Comparison of ENCODE assay signal across 28 cellular contexts in the genomic region with DNA sequence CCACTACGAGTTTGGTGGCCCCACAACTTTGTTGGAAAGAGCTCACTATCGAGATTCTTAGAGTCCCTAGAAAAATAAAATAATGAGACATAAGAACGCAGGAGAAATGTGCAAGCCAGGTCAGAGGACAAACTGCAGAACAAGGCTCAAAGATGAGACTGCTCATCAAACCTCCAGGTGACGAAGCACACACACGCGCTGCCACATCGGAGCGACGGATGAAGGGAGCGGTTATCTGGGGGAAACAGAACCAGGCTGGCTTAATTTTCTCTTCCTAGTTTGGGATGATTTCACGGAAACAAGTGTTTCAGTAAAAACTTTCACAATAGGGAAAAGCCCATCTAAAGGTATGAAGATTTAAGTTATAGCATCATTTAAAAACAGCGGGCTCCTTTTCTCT.
"Had no signal": no experiment of that assay in that cellular context is flagged by ENCODE, and none has a peak within 500 bp of the region (broad histone marks: within the 10 kb centered on the region; RNA-seq: fewer than 3 reads in every experiment).

No MANE protein-coding gene starts in this region.

- H3K4me1 ChIP-seq: colonic mucosa, esophagus muscularis mucosa, esophagus squamous epithelium, foreskin keratinocyte, gastrocnemius medialis, gastroesophageal sphincter had no signal

- FAIRE-seq: endometrium, endothelial cell of umbilical vein, frontal cortex had no signal

- H3K36me3 ChIP-seq: colonic mucosa, gastrocnemius medialis had no signal

- H3K27ac ChIP-seq: colonic mucosa, coronary artery, dorsolateral prefrontal cortex, epithelial cell of prostate, esophagus muscularis mucosa, esophagus squamous epithelium, foreskin keratinocyte, gastrocnemius medialis, gastroesophageal sphincter, heart left ventricle, heart right ventricle, hepatocyte had no signal

- DNase-seq: colonic mucosa; cortex of kidney; dermis blood vessel endothelial cell; dorsolateral prefrontal cortex; effector CD4-positive, alpha-beta T cell; effector CD8-positive, alpha-beta T cell; effector memory CD4-positive, alpha-beta T cell; effector memory CD8-positive, alpha-beta T cell; endodermal cell; erythroblast; esophagus squamous epithelium; foreskin fibroblast; foreskin keratinocyte; foreskin melanocyte; gastrocnemius medialis; glutamatergic neuron; head of caudate nucleus; heart left ventricle; heart right ventricle had no signal

- H3K27me3 ChIP-seq: colonic mucosa, dorsolateral prefrontal cortex, esophagus muscularis mucosa, esophagus squamous epithelium, foreskin keratinocyte, gastrocnemius medialis, gastroesophageal sphincter, heart left ventricle, heart right ventricle, hepatocyte had no signal

- H3K9me3 ChIP-seq: colonic mucosa, esophagus muscularis mucosa, esophagus squamous epithelium, gastrocnemius medialis, gastroesophageal sphincter, heart left ventricle, heart right ventricle had no signal

- ATAC-seq: foreskin keratinocyte, gastrocnemius medialis, gastroesophageal sphincter had no signal

- H3K27ac Mint-ChIP-seq: dendritic cell treated with granulocyte-macrophage colony-stimulating factor and Interleukin-4, amounts not matched to agents 40 ng/mL and 50 ng/mL, for 4 days; effector memory CD8-positive, alpha-beta T cell; endodermal cell had no signal

- H3K79me2 ChIP-seq: hepatocyte had no signal

- H3K4me3 ChIP-seq: colonic mucosa, coronary artery, dorsolateral prefrontal cortex, esophagus muscularis mucosa, esophagus squamous epithelium, gastrocnemius medialis, gastroesophageal sphincter, heart left ventricle, heart right ventricle, hepatocyte had no signal

- H3K4me3 Mint-ChIP-seq: dendritic cell treated with granulocyte-macrophage colony-stimulating factor and Interleukin-4, amounts not matched to agents 40 ng/mL and 50 ng/mL, for 4 days; effector memory CD8-positive, alpha-beta T cell; endodermal cell had no signal

- H3K4me1 Mint-ChIP-seq: endodermal cell had no signal

- H2AFZ ChIP-seq: hepatocyte had no signal

- H3K27me3 Mint-ChIP-seq: effector memory CD8-positive, alpha-beta T cell had no signal

- H3K4me2 ChIP-seq: hepatocyte had no signal
